ENCODE assay signal across 1 cellular context in genomic region chr6:156538875-156539660, GRCh38.
TF ChIP-seq lines count a peak whose summit lies in the region.

No MANE protein-coding gene starts in this region.

TF ChIP-seq in GM23338, 12 proteins besides CTCF, POLR2A, EP300 and RAD21 (continued from another document):
- TF ChIP-seq, protein P1, sequence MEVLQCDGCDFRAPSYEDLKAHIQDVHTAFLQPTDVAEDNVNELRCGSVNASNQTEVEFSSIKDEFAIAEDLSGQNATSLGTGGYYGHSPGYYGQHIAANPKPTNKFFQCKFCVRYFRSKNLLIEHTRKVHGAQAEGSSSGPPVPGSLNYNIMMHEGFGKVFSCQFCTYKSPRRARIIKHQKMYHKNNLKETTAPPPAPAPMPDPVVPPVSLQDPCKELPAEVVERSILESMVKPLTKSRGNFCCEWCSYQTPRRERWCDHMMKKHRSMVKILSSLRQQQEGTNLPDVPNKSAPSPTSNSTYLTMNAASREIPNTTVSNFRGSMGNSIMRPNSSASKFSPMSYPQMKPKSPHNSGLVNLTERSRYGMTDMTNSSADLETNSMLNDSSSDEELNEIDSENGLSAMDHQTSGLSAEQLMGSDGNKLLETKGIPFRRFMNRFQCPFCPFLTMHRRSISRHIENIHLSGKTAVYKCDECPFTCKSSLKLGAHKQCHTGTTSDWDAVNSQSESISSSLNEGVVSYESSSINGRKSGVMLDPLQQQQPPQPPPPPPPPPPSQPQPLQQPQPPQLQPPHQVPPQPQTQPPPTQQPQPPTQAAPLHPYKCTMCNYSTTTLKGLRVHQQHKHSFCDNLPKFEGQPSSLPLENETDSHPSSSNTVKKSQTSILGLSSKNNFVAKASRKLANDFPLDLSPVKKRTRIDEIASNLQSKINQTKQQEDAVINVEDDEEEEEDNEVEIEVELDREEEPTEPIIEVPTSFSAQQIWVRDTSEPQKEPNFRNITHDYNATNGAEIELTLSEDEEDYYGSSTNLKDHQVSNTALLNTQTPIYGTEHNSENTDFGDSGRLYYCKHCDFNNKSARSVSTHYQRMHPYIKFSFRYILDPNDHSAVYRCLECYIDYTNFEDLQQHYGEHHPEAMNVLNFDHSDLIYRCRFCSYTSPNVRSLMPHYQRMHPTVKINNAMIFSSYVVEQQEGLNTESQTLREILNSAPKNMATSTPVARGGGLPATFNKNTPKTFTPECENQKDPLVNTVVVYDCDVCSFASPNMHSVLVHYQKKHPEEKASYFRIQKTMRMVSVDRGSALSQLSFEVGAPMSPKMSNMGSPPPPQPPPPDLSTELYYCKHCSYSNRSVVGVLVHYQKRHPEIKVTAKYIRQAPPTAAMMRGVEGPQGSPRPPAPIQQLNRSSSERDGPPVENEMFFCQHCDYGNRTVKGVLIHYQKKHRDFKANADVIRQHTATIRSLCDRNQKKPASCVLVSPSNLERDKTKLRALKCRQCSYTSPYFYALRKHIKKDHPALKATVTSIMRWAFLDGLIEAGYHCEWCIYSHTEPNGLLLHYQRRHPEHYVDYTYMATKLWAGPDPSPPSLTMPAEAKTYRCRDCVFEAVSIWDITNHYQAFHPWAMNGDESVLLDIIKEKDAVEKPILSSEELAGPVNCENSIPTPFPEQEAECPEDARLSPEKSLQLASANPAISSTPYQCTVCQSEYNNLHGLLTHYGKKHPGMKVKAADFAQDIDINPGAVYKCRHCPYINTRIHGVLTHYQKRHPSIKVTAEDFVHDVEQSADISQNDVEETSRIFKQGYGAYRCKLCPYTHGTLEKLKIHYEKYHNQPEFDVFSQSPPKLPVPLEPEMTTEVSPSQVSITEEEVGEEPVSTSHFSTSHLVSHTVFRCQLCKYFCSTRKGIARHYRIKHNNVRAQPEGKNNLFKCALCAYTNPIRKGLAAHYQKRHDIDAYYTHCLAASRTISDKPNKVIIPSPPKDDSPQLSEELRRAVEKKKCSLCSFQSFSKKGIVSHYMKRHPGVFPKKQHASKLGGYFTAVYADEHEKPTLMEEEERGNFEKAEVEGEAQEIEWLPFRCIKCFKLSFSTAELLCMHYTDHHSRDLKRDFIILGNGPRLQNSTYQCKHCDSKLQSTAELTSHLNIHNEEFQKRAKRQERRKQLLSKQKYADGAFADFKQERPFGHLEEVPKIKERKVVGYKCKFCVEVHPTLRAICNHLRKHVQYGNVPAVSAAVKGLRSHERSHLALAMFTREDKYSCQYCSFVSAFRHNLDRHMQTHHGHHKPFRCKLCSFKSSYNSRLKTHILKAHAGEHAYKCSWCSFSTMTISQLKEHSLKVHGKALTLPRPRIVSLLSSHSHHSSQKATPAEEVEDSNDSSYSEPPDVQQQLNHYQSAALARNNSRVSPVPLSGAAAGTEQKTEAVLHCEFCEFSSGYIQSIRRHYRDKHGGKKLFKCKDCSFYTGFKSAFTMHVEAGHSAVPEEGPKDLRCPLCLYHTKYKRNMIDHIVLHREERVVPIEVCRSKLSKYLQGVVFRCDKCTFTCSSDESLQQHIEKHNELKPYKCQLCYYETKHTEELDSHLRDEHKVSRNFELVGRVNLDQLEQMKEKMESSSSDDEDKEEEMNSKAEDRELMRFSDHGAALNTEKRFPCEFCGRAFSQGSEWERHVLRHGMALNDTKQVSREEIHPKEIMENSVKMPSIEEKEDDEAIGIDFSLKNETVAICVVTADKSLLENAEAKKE (CRISPR knock-in tag; IDR thresholded peaks at IDR 0.05) = no peak
- TF ChIP-seq NANOG (IDR thresholded peaks at IDR 0.05; ENCODE audit: borderline replicate concordance) (no peak), STAT1 (IDR thresholded peaks at IDR 0.05; ENCODE audit: unreplicated experiment) (no peak), EZH2 (IDR thresholded peaks at IDR 0.05; ENCODE audit: low read depth, unreplicated experiment) (no peak), POLR2AphosphoS5 (IDR thresholded peaks at IDR 0.05; ENCODE audit: low read depth) (no peak), JUNB (IDR thresholded peaks at IDR 0.05; ENCODE audit: unreplicated experiment) (no peak), REST (IDR thresholded peaks at IDR 0.05; ENCODE audit: unreplicated experiment) (no peak), ZNF114 (CRISPR knock-in tag; IDR thresholded peaks at IDR 0.05) (no peak), CREB1 (CRISPR knock-in tag; IDR thresholded peaks at IDR 0.05; ENCODE audit: low read depth) (no peak), EZH2phosphoT487 (IDR thresholded peaks at IDR 0.05; ENCODE audit: unreplicated experiment) (no peak)
